Comparison of ENCODE assay signal across 1 cellular context in genomic region chr12:68199127-68199526, GRCh38.
TF ChIP-seq lines count a peak whose summit lies in the region.

No MANE protein-coding gene starts in this region.

TF ChIP-seq in K562, 482 proteins besides CTCF, POLR2A, EP300 and RAD21:
- TF ChIP-seq ZNF445 (CRISPR knock-in tag; IDR thresholded peaks at IDR 0.05; ENCODE audit: low read depth), result no peak
- 0 out of 2 replicates have a peak, but pooled peaks have one; percentile 63 for TF ChIP-seq ZNF584 (CRISPR knock-in tag; IDR thresholded peaks at IDR 0.05; ENCODE audit: low read depth)
